Comparison of ENCODE assay signal across 20 cellular contexts in genomic region chr12:91852646-91853045, GRCh38.
DNase-seq lines count a peak whose midpoint lies in the region; ATAC-seq and TF ChIP-seq lines count a peak whose summit lies in the region.
"Had no signal": no experiment of that assay in that cellular context is flagged by ENCODE, and none has a peak within 500 bp of the region (broad histone marks: within the 10 kb centered on the region; RNA-seq: fewer than 3 reads in every experiment).

No MANE protein-coding gene starts in this region.

- TF ChIP-seq CTCF in BJ (IDR thresholded peaks at IDR 0.05; ENCODE audit: insufficient read depth, low read depth, low read length) (no peak), NB4 (IDR thresholded peaks at IDR 0.05; ENCODE audit: low read depth, low read length) (no peak), CD14-positive monocyte (IDR thresholded peaks at IDR 0.05) (no peak)

- CTCF ChIA-PET in BJ (lab: Yijun Ruan, JAX), result interaction anchor here (0.7 to 1.4 kb wide), 2 partner anchors 10 to 656 kb away, joined by 3 read pairs; no protein-coding TSS in a partner anchor

- H3K36me3 ChIP-seq in BJ (ENCODE audit: control insufficient read depth, insufficient read depth, low read length), result no peaks in the 10 kb centered on the region

- DNase-seq in BJ (ENCODE audit: low read depth) (peak; percentile 25), NB4 (ENCODE audit: low read depth) (peak; percentile 23), RPMI7951 (ENCODE audit: low read depth) (peak; percentile 8), fibroblast of peridontal ligament (ENCODE audit: extremely low read depth) (peak; percentile 67), CD14-positive monocyte (ENCODE audit: low spot score) (no peak), GOT3 (lab: John Stamatoyannopoulos, UW) (no peak)
- DNase-seq: activated CD4-positive, CD25-positive, alpha-beta regulatory T cell treated with anti-CD3 and anti-CD28 coated beads, Interleukin-2, amount 50 U/mL, for 72 hours; activated gamma-delta T cell; anterior cingulate cortex; erythroblast; GDM1; H7; head of caudate nucleus; islet precursor cell; NCI-H2171; NK-92 treated with Interleukin-12 subunit alpha and Interleukin-12 subunit beta, amount 100 ng/mL, for 24 hours; right cardiac atrium; substantia nigra had no signal

- no peak for TF ChIP-seq POLR2A in NB4 (IDR thresholded peaks at IDR 0.05; ENCODE audit: extremely low read depth, insufficient read length)

- H3K36me3 Mint-ChIP-seq in CD14-positive monocyte, result no peaks in the 10 kb centered on the region

- no peak for ATAC-seq in GM21367 (IDR thresholded peaks at IDR 0.05; ENCODE audit: unreplicated experiment)
- no peak for ATAC-seq in HG02588 (IDR thresholded peaks at IDR 0.05; ENCODE audit: unreplicated experiment)
- ATAC-seq: right cardiac atrium had no signal

- intact Hi-C loops in CD14-positive monocyte (cut with micrococcal nuclease), result no loop called here

- POLR2A ChIA-PET in BJ (lab: Charles Lee), result no interaction called here

- H3K4me1 Mint-ChIP-seq in CD14-positive monocyte, result peaks cover 5% of the 10 kb centered on the region

- H3K27ac Mint-ChIP-seq in CD14-positive monocyte, result no peak overlapping the region

- H3K4me3 ChIP-seq in BJ (ENCODE audit: low read depth, low read length) (no peak overlapping the region), NB4 (ENCODE audit: low read depth, low read length) (no peak overlapping the region)

- no peaks in the 10 kb centered on the region for H3K9me3 Mint-ChIP-seq in CD14-positive monocyte

- H3K27me3 ChIP-seq in BJ (ENCODE audit: control insufficient read depth, insufficient read depth, low read length), result no peaks in the 10 kb centered on the region

- H3K4me3 Mint-ChIP-seq in CD14-positive monocyte, result no peak overlapping the region

- H3K27me3 Mint-ChIP-seq in CD14-positive monocyte (ENCODE audit: low read depth in 3 of 3), result peaks cover 0 to 4% (median 2%) of the 10 kb centered on the region in 3 donors

Comparison
In these comparisons a context has a peak if more than half of its experiments do, and no peak if none do; other contexts are left out.
1. DNase-seq: peak in BJ (single experiment), NB4 (single experiment), RPMI7951 (single experiment) and fibroblast of peridontal ligament (single experiment); none in CD14-positive monocyte (single experiment) and GOT3 (single experiment).